7 cellular contexts compared by ENCODE assay signal in genomic region chr17:82767041-82767754, GRCh38. TPM values are rescaled to one million over a fixed set of nuclear protein-coding genes. Genes with fewer than 3 reads are reported as not detected.
A peak's percentile ranks its signal among the peaks of the same experiment; 100 is the strongest.
DNase-seq lines count a peak whose midpoint lies in the region; ATAC-seq and TF ChIP-seq lines count a peak whose summit lies in the region.

No MANE protein-coding gene starts in this region.

- intact Hi-C loops in right cardiac atrium (cut with DNase I) = loop anchor here in 1 of 4 donors (5.0 kb wide), 1 partner anchor 100 kb away; no protein-coding TSS in a partner anchor
- intact Hi-C loops in uterus (cut with DNase I; ENCODE audit: low total_unique reads) = no loop called here

- H3K27me3 ChIP-seq in GM06990 (replicated peaks; ENCODE audit: control insufficient read depth, insufficient read depth, low read length) = no peaks in the 10 kb centered on the region
- H3K27me3 ChIP-seq in adipocyte (replicated peaks; ENCODE audit: control insufficient read depth, insufficient read depth, low read length) = no peaks in the 10 kb centered on the region
- H3K27me3 ChIP-seq in right cardiac atrium (ENCODE audit: control insufficient read depth, insufficient read depth) = no peaks in the 10 kb centered on the region
- H3K27me3 ChIP-seq in uterus = no peaks in the 10 kb centered on the region

- no peak overlapping the region for H3K27ac ChIP-seq in right cardiac atrium (ENCODE audit: low read length)
- H3K27ac ChIP-seq in uterus = no peak overlapping the region

- TF ChIP-seq POLR2A in uterus (IDR thresholded peaks at IDR 0.05) = no peak

- H3K4me1 ChIP-seq in adipocyte (ENCODE audit: control insufficient read depth, insufficient read depth, low read length) = peaks cover 5% of the 10 kb centered on the region
- H3K4me1 ChIP-seq in right cardiac atrium (ENCODE audit: control insufficient read depth, insufficient read depth, low read length) = no peaks in the 10 kb centered on the region
- no peaks in the 10 kb centered on the region for H3K4me1 ChIP-seq in uterus

- no peaks in the 10 kb centered on the region for H3K9me3 ChIP-seq in adipocyte (ENCODE audit: control insufficient read depth, low read length)
- H3K9me3 ChIP-seq in right cardiac atrium (ENCODE audit: control insufficient read depth, low read length) = no peaks in the 10 kb centered on the region
- no peaks in the 10 kb centered on the region for H3K9me3 ChIP-seq in uterus

- TF ChIP-seq CTCF in GM06990 (IDR thresholded peaks at IDR 0.05; ENCODE audit: insufficient read depth, low read length, poor library complexity, severe bottlenecking) = peak; percentile 56
- peak in 2 of 4 experiments; percentile 25 to 26 for TF ChIP-seq CTCF in uterus (IDR thresholded peaks at IDR 0.05)

- no peak overlapping the region for H3K9ac ChIP-seq in adipocyte (ENCODE audit: low read length)

- H3K36me3 ChIP-seq in GM06990 (ENCODE audit: control insufficient read depth, insufficient read depth, low read length) (peaks cover 12% of the 10 kb centered on the region), adipocyte (ENCODE audit: control insufficient read depth, insufficient read depth, low read length, severe bottlenecking) (peaks cover 33% of the 10 kb centered on the region), uterus (no peaks in the 10 kb centered on the region)

- 72% methylated on average over 24 of the region's 24 CpGs for WGBS in right cardiac atrium

- ATAC-seq in right cardiac atrium = peak; percentile 56 to 68
- ATAC-seq in GM18519 (IDR thresholded peaks at IDR 0.05; ENCODE audit: low FRiP score, unreplicated experiment) = no peak

- no peak for DNase-seq in GM06990 (ENCODE audit: extremely low read depth, insufficient read length)
- peak; percentile 46 for DNase-seq in NCI-H2029 treated with DMSO at 0.1 percent for 48 hours (lab: John Stamatoyannopoulos, UW)
- DNase-seq in adipocyte (ENCODE audit: low read depth) = peak; percentile 52
- no peak for DNase-seq in right cardiac atrium
- peak; percentile 30 for DNase-seq in stimulated activated CD4-positive, alpha-beta T cell treated with anti-CD3 and anti-CD28 coated beads, Interleukin-12 subunit alpha, Interleukin-12 subunit beta, amount 100 ng/mL, for 4 hours
- DNase-seq in uterus = no peak

- H3K4me3 ChIP-seq in GM06990 (replicated peaks; ENCODE audit: low read depth, low read length) (no peak overlapping the region), adipocyte (ENCODE audit: low read length) (no peak overlapping the region), right cardiac atrium (ENCODE audit: low read length) (no peak overlapping the region), uterus (no peak overlapping the region)

RNA-seq across cellular contexts. Expression of gene TBCD, which starts 15.3 kb away (rescaled TPM):
- 10 to 100 TPM; 36.2 to 43.9 (median 41.5) TPM for total RNA-seq in right cardiac atrium
- polyA plus RNA-seq in right cardiac atrium = 38.8 TPM
- 100 to 1,000 TPM in 1 of 4 donors, 10 to 100 TPM in 3; 35.9 to 142 (median 61.3) TPM for total RNA-seq in uterus

RNA-seq across cellular contexts. Expression of gene FN3K, which starts 31.8 kb away (rescaled TPM):
- 10 to 100 TPM; 43.2 to 66.8 (median 60.9) TPM for total RNA-seq in right cardiac atrium
- 57.6 TPM for polyA plus RNA-seq in right cardiac atrium
- total RNA-seq in uterus = 10 to 100 TPM in 2 of 4 donors, 1 to 10 TPM in 2; 1.8 to 26.3 (median 7.1) TPM

RNA-seq across cellular contexts. Expression of gene FN3KRP, which starts 50.7 kb away (rescaled TPM):
- 10 to 100 TPM; 10.4 to 15.0 (median 14.1) TPM for total RNA-seq in right cardiac atrium
- polyA plus RNA-seq in right cardiac atrium = 14.1 TPM
- 10 to 100 TPM in 3 of 4 donors, 1 to 10 TPM in 1; 1.2 to 97.6 (median 32.7) TPM for total RNA-seq in uterus

Comparison
In these comparisons a context has a peak if more than half of its experiments do, and no peak if none do; other contexts are left out.
1. DNase-seq: peak in NCI-H2029 treated with DMSO at 0.1 percent for 48 hours (single experiment), adipocyte (single experiment) and stimulated activated CD4-positive, alpha-beta T cell treated with anti-CD3 and anti-CD28 coated beads, Interleukin-12 subunit alpha, Interleukin-12 subunit beta, amount 100 ng/mL, for 4 hours (single experiment); none in GM06990 (single experiment), right cardiac atrium (0 of 3) and uterus (0 of 2).